Comparison of ENCODE assay signal across 25 cellular contexts in the genomic region with DNA sequence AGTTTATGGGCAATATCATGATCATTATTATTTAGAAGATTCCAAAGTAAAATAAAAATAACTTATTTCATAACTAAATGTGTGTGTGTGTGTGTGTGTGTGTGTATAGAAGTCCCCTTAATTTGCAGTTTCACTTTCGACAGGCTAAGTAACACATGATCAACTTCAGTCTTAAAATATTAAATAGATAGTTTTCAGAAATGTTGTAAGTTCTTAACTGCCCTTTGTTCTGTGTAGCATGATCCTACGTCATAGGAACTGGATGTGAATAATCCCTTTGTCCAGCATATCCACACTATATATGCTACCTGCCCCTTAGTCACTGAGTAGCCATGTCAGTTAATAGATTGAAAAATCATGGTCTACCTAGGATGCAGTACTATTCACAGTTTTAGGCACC.
"Had no signal": no experiment of that assay in that cellular context is flagged by ENCODE, and none has a peak within 500 bp of the region (broad histone marks: within the 10 kb centered on the region; RNA-seq: fewer than 3 reads in every experiment).

No MANE protein-coding gene starts in this region.

- H2AFZ ChIP-seq: PC-9 had no signal

- H3K4me2 ChIP-seq: PC-9 had no signal

- H3K4me3 ChIP-seq: PC-9, SK-N-MC had no signal

- ATAC-seq: activated T-helper 17 cell treated with anti-CD3 and anti-CD28 coated beads, Interleukin-2, amount 50 U/mL, for 72 hours; T-cell had no signal

- H3K27ac ChIP-seq: PC-9, SK-N-MC, VCaP had no signal

- DNase-seq: activated CD4-positive, alpha-beta memory T cell treated with anti-CD3 and anti-CD28 coated beads for 36 hours; activated CD4-positive, alpha-beta T cell treated with anti-CD3 and anti-CD28 coated beads, Interleukin-2, amount 10 ng/mL, durations not matched to agents 7 days and 5 days; activated CD4-positive, CD25-positive, alpha-beta regulatory T cell; activated gamma-delta T cell; activated naive CD4-positive, alpha-beta T cell treated with anti-CD3 and anti-CD28 coated beads for 36 hours; activated T-cell treated with anti-CD3 and anti-CD28 coated beads for 4 hours; activated T-cell treated with anti-CD3 and anti-CD28 coated beads, Interleukin-2, amount 50 U/mL, for 48 hours; amygdala; MV-4-11; NCI-H1092 treated with DMSO at 0.1 percent for 48 hours; NCI-H1417 treated with DMSO at 0.1 percent for 48 hours; NCI-H1694; NCI-H2029; NCI-H345; NCI-H510A; NCI-H526 treated with DMSO at 0.1 percent for 48 hours; NCI-H82; PC-9; SHP77 treated with DMSO at 0.1 percent for 48 hours; T-cell; T-helper 2 cell; T1000 had no signal
